Comparison of ENCODE assay signal across 1 cellular context in genomic region chr21:36179145-36179544, GRCh38.
TF ChIP-seq lines count a peak whose summit lies in the region.

No MANE protein-coding gene starts in this region.

TF ChIP-seq in K562, 482 proteins besides CTCF, POLR2A, EP300 and RAD21 (continued from another document):
- TF ChIP-seq PRDM10 (IDR thresholded peaks at IDR 0.05; ENCODE audit: partially characterized antibody) (peak; percentile 24), SNRNP70 (optimal IDR thresholded peaks at IDR 0.05; ENCODE audit: low read depth, low read length) (no peak)
